ENCODE assay signal across 18 cellular contexts in the genomic region with DNA sequence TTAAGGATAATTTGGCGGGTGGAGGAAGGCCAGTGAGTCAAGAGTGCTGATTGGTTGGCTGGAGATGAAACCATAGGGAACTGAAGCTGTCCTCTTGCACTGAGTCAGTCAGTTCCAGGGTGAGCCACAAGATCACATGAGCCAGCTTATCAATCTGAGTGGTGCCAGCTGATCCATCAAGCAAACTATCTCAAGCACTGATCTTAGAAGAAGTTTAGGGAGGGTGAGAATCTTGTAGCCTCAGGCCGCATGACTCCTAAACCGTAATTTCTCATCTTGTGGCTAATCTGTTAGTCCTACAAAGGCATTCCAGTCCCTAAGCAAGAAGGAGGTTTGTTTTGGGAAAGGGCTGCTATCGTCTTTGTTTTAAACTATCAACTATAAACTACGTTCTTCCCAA.
"Had no signal": no experiment of that assay in that cellular context is flagged by ENCODE, and none has a peak within 500 bp of the region (broad histone marks: within the 10 kb centered on the region; RNA-seq: fewer than 3 reads in every experiment).

No MANE protein-coding gene starts in this region.

- H3K4me1 ChIP-seq: left lung, parathyroid adenoma had no signal

- H3K27me3 ChIP-seq: body of pancreas, left lung had no signal

- H3K4me3 ChIP-seq: body of pancreas, left lung had no signal

- H3K27ac ChIP-seq: body of pancreas, epithelial cell of prostate, left lung, parathyroid adenoma, WERI-Rb-1 had no signal

- ATAC-seq: activated CD8-positive, alpha-beta T cell treated with anti-CD3 and anti-CD28 coated beads, Interleukin-2, amount 10 ng/mL, durations not matched to agents 7 days and 5 days; activated naive CD8-positive, alpha-beta T cell treated with anti-CD3 and anti-CD28 coated beads, Interleukin-2, amount 50 U/mL, for 24 hours; body of pancreas; left lung; right cardiac atrium; stimulated activated naive CD8-positive, alpha-beta T cell treated with anti-CD3 and anti-CD28 coated beads, Interleukin-15, Interleukin-2, amounts not matched to agents 100 U/mL and 50 U/mL, for 24 hours had no signal

- H3K36me3 ChIP-seq: left lung, WERI-Rb-1 had no signal

- H3K9ac ChIP-seq: parathyroid adenoma had no signal

- H2AFZ ChIP-seq: parathyroid adenoma had no signal

- DNase-seq: activated CD4-positive, alpha-beta T cell treated with anti-CD3 and anti-CD28 coated beads for 1 hour; activated CD4-positive, alpha-beta T cell treated with anti-CD3 and anti-CD28 coated beads, Interleukin-2, amount 50 U/mL, for 1 hour; activated CD8-positive, alpha-beta T cell treated with anti-CD3 and anti-CD28 coated beads, Interleukin-2, amount 10 ng/mL, durations not matched to agents 7 days and 5 days; activated gamma-delta T cell; activated naive CD4-positive, alpha-beta T cell treated with anti-CD3 and anti-CD28 coated beads, Interleukin-2, amount 50 U/mL, for 16 hours; activated naive CD8-positive, alpha-beta T cell treated with anti-CD3 and anti-CD28 coated beads, Interleukin-2, amount 50 U/mL, for 24 hours; anterior cingulate cortex; body of pancreas; kidney glomerular epithelial cell; left lung; nephron progenitor cell; nucleus accumbens; right cardiac atrium; stimulated activated CD4-positive, alpha-beta T cell treated with anti-CD3 and anti-CD28 coated beads, Interleukin-4, amount 100 ng/mL, for 4 hours; stimulated activated naive CD8-positive, alpha-beta T cell treated with anti-CD3 and anti-CD28 coated beads, Interleukin-15, Interleukin-2, amounts not matched to agents 100 U/mL and 50 U/mL, for 24 hours; WERI-Rb-1 had no signal

- H3K79me2 ChIP-seq: parathyroid adenoma had no signal

- H3K9me3 ChIP-seq: body of pancreas, left lung had no signal
